ENCODE assay signal across 35 cellular contexts in genomic region chr15:58086479-58086878, GRCh38. TPM values are rescaled to one million over a fixed set of nuclear protein-coding genes. Genes with fewer than 3 reads are reported as not detected.
DNase-seq lines count a peak whose midpoint lies in the region; ATAC-seq, FAIRE-seq and TF ChIP-seq lines count a peak whose summit lies in the region.
"Had no signal": no experiment of that assay in that cellular context is flagged by ENCODE, and none has a peak within 500 bp of the region (broad histone marks: within the 10 kb centered on the region; RNA-seq: fewer than 3 reads in every experiment).

No MANE protein-coding gene starts in this region.

- no peak for TF ChIP-seq EP300 in A549 (IDR thresholded peaks at IDR 0.05)

- DNase-seq in A549 (ENCODE audit: low read depth in 1 of 2, low spot score in 1 of 2): no peak
- peak; percentile 53 for DNase-seq in GM23248
- no peak for DNase-seq in activated T-helper 2 cell treated with anti-CD3 and anti-CD28 coated beads, Interferon-gamma antibody, Interleukin-2, Interleukin-4, amounts not matched to agents 10 μg/mL and 5 μg/mL and 100 μg/mL, durations not matched to agents 14 hours and 24 hours and 36 hours (ENCODE audit: low spot score)
- peak; percentile 29 for DNase-seq in fibroblast of peridontal ligament (ENCODE audit: extremely low read depth)
- DNase-seq in activated CD4-positive, alpha-beta T cell treated with anti-CD3 and anti-CD28 coated beads, Interleukin-2, amount 50 U/mL, for 1 hour: no peak
- DNase-seq in stimulated activated CD4-positive, alpha-beta T cell treated with anti-CD3 and anti-CD28 coated beads, Interleukin-4, amount 100 ng/mL, for 24 hours: no peak
- DNase-seq in immature natural killer cell: no peak
- DNase-seq: activated CD4-positive, alpha-beta T cell treated with anti-CD3 and anti-CD28 coated beads for 4 hours; activated naive CD4-positive, alpha-beta T cell treated with Interleukin-2 at 50 U/mL for 16 hours; activated T-cell treated with anti-CD3 and anti-CD28 coated beads, Interleukin-2, amount 50 U/mL, for 48 hours; amygdala; CD8-positive, alpha-beta memory T cell; Karpas-422; kidney; naive B cell; NCI-H1417 treated with DMSO at 0.1 percent for 48 hours; NCI-H2081; NCI-H2227 treated with DMSO at 0.1 percent for 48 hours; NCI-H526; NK-92 treated with Interleukin-12 subunit alpha and Interleukin-12 subunit beta, amount 100 ng/mL, for 24 hours; right lobe of liver; SIG-M5; stimulated activated CD4-positive, alpha-beta T cell treated with anti-CD3 and anti-CD28 coated beads, Interleukin-4, amount 100 ng/mL, for 1 hour; substantia nigra; SW 1271; trophoblast cell had no signal

- H3K9me3 Mint-ChIP-seq in activated T-helper 2 cell treated with anti-CD3 and anti-CD28 coated beads, Interferon-gamma antibody, Interleukin-2, Interleukin-4, amounts not matched to agents 10 μg/mL and 5 μg/mL and 100 μg/mL, durations not matched to agents 14 hours and 24 hours and 36 hours: peaks cover 13% of the 10 kb centered on the region
- H3K9me3 Mint-ChIP-seq in immature natural killer cell: peaks cover 0 to 4% (median 0%) of the 10 kb centered on the region in 6 donors

- H3K79me2 ChIP-seq in GM23248 (ENCODE audit: insufficient read depth): no peaks in the 10 kb centered on the region

- no peaks in the 10 kb centered on the region for H3K27me3 ChIP-seq in GM23248 (replicated peaks; ENCODE audit: insufficient read depth)
- H3K27me3 ChIP-seq: breast epithelium, right lobe of liver had no signal

- no peaks in the 10 kb centered on the region for H3K9me2 ChIP-seq in GM23248 (ENCODE audit: insufficient read depth)

- H3K36me3 ChIP-seq in GM23248 (ENCODE audit: low read depth): no peaks in the 10 kb centered on the region
- H3K36me3 ChIP-seq: breast epithelium, prostate gland, right lobe of liver had no signal

- TF ChIP-seq CTCF in A549 (IDR thresholded peaks at IDR 0.05): no peak

- TF ChIP-seq RAD21 in A549 (conservative IDR thresholded peaks at IDR 0.05 in 1 of 2, IDR thresholded peaks at IDR 0.05 in 1 of 2): no peak

- no peaks in the 10 kb centered on the region for H4K20me1 ChIP-seq in GM23248 (ENCODE audit: insufficient read depth)

- no peak overlapping the region for H3K4me3 Mint-ChIP-seq in activated T-helper 2 cell treated with anti-CD3 and anti-CD28 coated beads, Interferon-gamma antibody, Interleukin-2, Interleukin-4, amounts not matched to agents 10 μg/mL and 5 μg/mL and 100 μg/mL, durations not matched to agents 14 hours and 24 hours and 36 hours (ENCODE audit: low read depth)
- no peak overlapping the region for H3K4me3 Mint-ChIP-seq in immature natural killer cell
- H3K4me3 Mint-ChIP-seq: CD8-positive, alpha-beta memory T cell; naive B cell had no signal

- H3K9me3 ChIP-seq in A549 (no peaks in the 10 kb centered on the region), GM23248 (ENCODE audit: low read depth) (no peaks in the 10 kb centered on the region)
- H3K9me3 ChIP-seq: breast epithelium, prostate gland, right lobe of liver had no signal

- peaks cover 8% of the 10 kb centered on the region for H3F3A ChIP-seq in GM23248 (ENCODE audit: insufficient read depth)

- CTCF ChIA-PET in A549 (lab: Yijun Ruan, JAX): interaction anchor here (0.8 to 1.9 kb wide), 5 partner anchors 14 to 95 kb away, joined by 3 to 7 read pairs (median 3); no protein-coding TSS in a partner anchor

- POLR2A ChIA-PET in A549 (lab: Yijun Ruan, JAX): no interaction called here

- TF ChIP-seq POLR2A in A549 (IDR thresholded peaks at IDR 0.05; ENCODE audit: low read length): no peak

- H3K4me1 Mint-ChIP-seq in activated T-helper 2 cell treated with anti-CD3 and anti-CD28 coated beads, Interferon-gamma antibody, Interleukin-2, Interleukin-4, amounts not matched to agents 10 μg/mL and 5 μg/mL and 100 μg/mL, durations not matched to agents 14 hours and 24 hours and 36 hours (ENCODE audit: low read depth): peaks cover 22% of the 10 kb centered on the region
- H3K4me1 Mint-ChIP-seq in immature natural killer cell: no peaks in the 10 kb centered on the region
- H3K4me1 Mint-ChIP-seq: CD8-positive, alpha-beta memory T cell; naive B cell had no signal

- no peak for ATAC-seq in A549
- no peak for ATAC-seq in GM18870 (IDR thresholded peaks at IDR 0.05; ENCODE audit: unreplicated experiment)
- ATAC-seq: right lobe of liver had no signal

- intact Hi-C loops in activated T-helper 2 cell treated with anti-CD3 and anti-CD28 coated beads, Interferon-gamma antibody, Interleukin-2, Interleukin-4, amounts not matched to agents 10 μg/mL and 5 μg/mL and 100 μg/mL, durations not matched to agents 14 hours and 24 hours and 36 hours (cut with micrococcal nuclease): no loop called here

- H3K27me3 Mint-ChIP-seq in activated T-helper 2 cell treated with anti-CD3 and anti-CD28 coated beads, Interferon-gamma antibody, Interleukin-2, Interleukin-4, amounts not matched to agents 10 μg/mL and 5 μg/mL and 100 μg/mL, durations not matched to agents 14 hours and 24 hours and 36 hours (ENCODE audit: low read depth): peaks cover 23% of the 10 kb centered on the region
- H3K27me3 Mint-ChIP-seq in immature natural killer cell (ENCODE audit: low read depth in 3 of 3): peaks cover 5 to 20% (median 6%) of the 10 kb centered on the region in 3 donors

- no peak overlapping the region for H2AFZ ChIP-seq in GM23248

- WGBS in A549 (ENCODE audit: missing lambda C conversion rate): 0% methylated on average over 2 of the region's 2 CpGs
- WGBS in GM23248 (ENCODE audit: low coverage in 1 of 2, low lambda C conversion rate in 2 of 2, missing lambda C conversion rate in 2 of 2), 2 experiments: 14 to 26% methylated on average over 2 of the region's 2 CpGs

- in situ Hi-C loops in GM23248 (cut with MboI): no loop called here

- H3K27ac ChIP-seq in A549 (no peak overlapping the region), GM23248 (no peak overlapping the region)
- H3K27ac ChIP-seq: breast epithelium, epithelial cell of prostate, prostate gland, right lobe of liver had no signal

- peak; percentile 32 for FAIRE-seq in A549 (lab: Jason Lieb, UNC)
- FAIRE-seq: GM18507, H54, kidney had no signal

- H3K36me3 Mint-ChIP-seq in activated T-helper 2 cell treated with anti-CD3 and anti-CD28 coated beads, Interferon-gamma antibody, Interleukin-2, Interleukin-4, amounts not matched to agents 10 μg/mL and 5 μg/mL and 100 μg/mL, durations not matched to agents 14 hours and 24 hours and 36 hours (ENCODE audit: low read depth): no peaks in the 10 kb centered on the region
- peaks cover 0 to 4% (median 0%) of the 10 kb centered on the region in 3 donors for H3K36me3 Mint-ChIP-seq in immature natural killer cell

- H3K4me1 ChIP-seq in A549: no peaks in the 10 kb centered on the region
- H3K4me1 ChIP-seq in GM23248 (ENCODE audit: insufficient read depth): peaks cover 18% of the 10 kb centered on the region
- H3K4me1 ChIP-seq: breast epithelium, prostate gland, right lobe of liver had no signal

- no peak overlapping the region for H3K9ac ChIP-seq in GM23248

- H3K4me2 ChIP-seq in A549 (no peak overlapping the region), GM23248 (ENCODE audit: unreplicated experiment) (peak overlapping the region; percentile 30)

- H3K4me3 ChIP-seq in A549 (no peak overlapping the region), GM23248 (no peak overlapping the region)
- H3K4me3 ChIP-seq: breast epithelium, prostate gland, right lobe of liver had no signal

- peak overlapping the region; percentile 11 for H3K27ac Mint-ChIP-seq in activated T-helper 2 cell treated with anti-CD3 and anti-CD28 coated beads, Interferon-gamma antibody, Interleukin-2, Interleukin-4, amounts not matched to agents 10 μg/mL and 5 μg/mL and 100 μg/mL, durations not matched to agents 14 hours and 24 hours and 36 hours
- no peak overlapping the region for H3K27ac Mint-ChIP-seq in immature natural killer cell
- H3K27ac Mint-ChIP-seq: CD8-positive, alpha-beta memory T cell; naive B cell had no signal

TF ChIP-seq in A549, 52 proteins besides CTCF, POLR2A, EP300 and RAD21:
- TF ChIP-seq JUN (IDR thresholded peaks at IDR 0.05): no peak
- no peak for TF ChIP-seq HOXA7 (CRISPR knock-in tag; IDR thresholded peaks at IDR 0.05)
- TF ChIP-seq ESRRA (IDR thresholded peaks at IDR 0.05; ENCODE audit: borderline replicate concordance, low read length): no peak
- no peak for TF ChIP-seq FOSL2 (IDR thresholded peaks at IDR 0.05)
- TF ChIP-seq FOSL2 (CRISPR knock-in tag; IDR thresholded peaks at IDR 0.05): peak; percentile 37; the same call in 1 of the 2 replicates
- TF ChIP-seq KDM1A (IDR thresholded peaks at IDR 0.05; ENCODE audit: low read depth): no peak
- no peak for TF ChIP-seq RCOR1 (IDR thresholded peaks at IDR 0.05; ENCODE audit: low read depth, low read length)
- no peak for TF ChIP-seq TP53 (CRISPR knock-in tag; IDR thresholded peaks at IDR 0.05)

RNA-seq across cellular contexts. Expression of gene ALDH1A2, which starts 21.0 kb away (rescaled TPM):
- polyA plus RNA-seq in A549 (2011; rRNA removed) (0.23 and 0.30 TPM in 2 replicates), A549 (2017; fragmentation: RNase III; extraction: RNeasy Plus Mini Kit Qiagen cat#74134 plus additional on column Dnase treatment) (0.22 to 0.35 TPM (median 0.25 TPM) in 3 replicates), GM23248 (2016; fragmentation: Nextera tagmentation; extraction: Ambion mirVana) (0.39 and 0.68 TPM in 2 replicates), immature natural killer cell (under 1 TPM in 1 of 3 donors, not detected in 2; 0.59 TPM)
- polyA plus RNA-seq in A549 (2012; cell fraction: cytosol; rRNA removed): not detected in 2 replicates
- polyA plus RNA-seq in A549 (2012; cell fraction: nucleus; rRNA removed): 0.04 and 0.26 TPM in 2 replicates
- polyA minus RNA-seq in A549 (2011; rRNA and poly(A)+ RNA removed): 1.4 TPM in 1 of 2 replicates, not detected in the other
- total RNA-seq in GM23248 (2014; rRNA removed; shearing (Covaris generic)): 0.11 TPM in 1 of 2 replicates, not detected in the other
- 1.1 and 1.2 TPM in 2 replicates for total RNA-seq in activated T-helper 2 cell treated with anti-CD3 and anti-CD28 coated beads, Interferon-gamma antibody, Interleukin-2, Interleukin-4, amounts not matched to agents 10 μg/mL and 5 μg/mL and 100 μg/mL, durations not matched to agents 14 hours and 24 hours and 36 hours
- total RNA-seq: Daoy had no signal
- polyA plus RNA-seq: CD8-positive, alpha-beta memory T cell had no signal

RNA-seq across cellular contexts. Expression of gene AQP9, which starts 51.7 kb away (rescaled TPM):
- 0.08 TPM in 1 of 2 replicates, not detected in the other for polyA plus RNA-seq in A549 (2011; rRNA removed)
- polyA plus RNA-seq in A549 (2012; cell fraction: cytosol; rRNA removed): not detected in 2 replicates
- not detected in 2 replicates for polyA plus RNA-seq in A549 (2012; cell fraction: nucleus; rRNA removed)
- polyA plus RNA-seq in A549 (2017; fragmentation: RNase III; extraction: RNeasy Plus Mini Kit Qiagen cat#74134 plus additional on column Dnase treatment): not detected in 3 replicates
- not detected in 2 replicates for polyA minus RNA-seq in A549 (2011; rRNA and poly(A)+ RNA removed)
- total RNA-seq in GM23248 (2014; rRNA removed; shearing (Covaris generic)): not detected in 2 replicates
- polyA plus RNA-seq in GM23248 (2016; fragmentation: Nextera tagmentation; extraction: Ambion mirVana): not detected in 2 replicates
- 0.89 and 0.94 TPM in 2 replicates for total RNA-seq in activated T-helper 2 cell treated with anti-CD3 and anti-CD28 coated beads, Interferon-gamma antibody, Interleukin-2, Interleukin-4, amounts not matched to agents 10 μg/mL and 5 μg/mL and 100 μg/mL, durations not matched to agents 14 hours and 24 hours and 36 hours
- polyA plus RNA-seq in immature natural killer cell: not detected
- total RNA-seq: Daoy, fibroblast of villous mesenchyme had no signal
- polyA plus RNA-seq: BJ; CD8-positive, alpha-beta memory T cell had no signal

Comparison
In these comparisons a context has a peak if more than half of its experiments do, and no peak if none do; other contexts are left out.
1. DNase-seq: peak in GM23248 (single experiment) and fibroblast of peridontal ligament (single experiment); none in A549 (0 of 2), activated T-helper 2 cell treated with anti-CD3 and anti-CD28 coated beads, Interferon-gamma antibody, Interleukin-2, Interleukin-4, amounts not matched to agents 10 μg/mL and 5 μg/mL and 100 μg/mL, durations not matched to agents 14 hours and 24 hours and 36 hours (single experiment), activated CD4-positive, alpha-beta T cell treated with anti-CD3 and anti-CD28 coated beads, Interleukin-2, amount 50 U/mL, for 1 hour (single experiment), stimulated activated CD4-positive, alpha-beta T cell treated with anti-CD3 and anti-CD28 coated beads, Interleukin-4, amount 100 ng/mL, for 24 hours (single experiment) and immature natural killer cell (0 of 3).